ENCODE assay signal across 25 cellular contexts in genomic region chr22:48675828-48676145, GRCh38.
"Had no signal": no experiment of that assay in that cellular context is flagged by ENCODE, and none has a peak within 500 bp of the region (broad histone marks: within the 10 kb centered on the region; RNA-seq: fewer than 3 reads in every experiment).

No MANE protein-coding gene starts in this region.

- H3K27ac Mint-ChIP-seq: IgD-negative memory B cell had no signal

- H3K27me3 ChIP-seq: SJSA1 had no signal

- DNase-seq: MV-4-11; NCI-H1048; NCI-H1105; NCI-H1417; NCI-H1436 treated with DMSO at 0.1 percent for 48 hours; NCI-H1694; NCI-H1930; NCI-H2081; NCI-H2107; NCI-H2227 treated with DMSO at 0.1 percent for 48 hours; NCI-H524; NCI-H526 treated with DMSO at 0.1 percent for 48 hours; NCI-H748 treated with DMSO at 0.1 percent for 48 hours; NK-92 treated with Interleukin-12 subunit alpha and Interleukin-12 subunit beta, amount 100 ng/mL, for 24 hours; PC-3; SIG-M5 had no signal

- H3K4me3 ChIP-seq: K562, SJSA1, SK-N-MC had no signal

- FAIRE-seq: HTR-8/SVneo, K562 had no signal

- H3K4me1 Mint-ChIP-seq: IgD-negative memory B cell had no signal

- H3K9ac ChIP-seq: KMS-11 had no signal

- H3K4me3 Mint-ChIP-seq: IgD-negative memory B cell had no signal

- H3K4me1 ChIP-seq: SJSA1 had no signal

- H3K36me3 Mint-ChIP-seq: IgD-negative memory B cell had no signal

- H3K27ac ChIP-seq: HL-60, KMS-11, SJSA1, SK-N-MC had no signal

- H3K27me3 Mint-ChIP-seq: IgD-negative memory B cell had no signal

- ATAC-seq: K562, Panc1, PC-3, Right ventricle myocardium inferior had no signal
